ENCODE assay signal across 1 cellular context in the genomic region with DNA sequence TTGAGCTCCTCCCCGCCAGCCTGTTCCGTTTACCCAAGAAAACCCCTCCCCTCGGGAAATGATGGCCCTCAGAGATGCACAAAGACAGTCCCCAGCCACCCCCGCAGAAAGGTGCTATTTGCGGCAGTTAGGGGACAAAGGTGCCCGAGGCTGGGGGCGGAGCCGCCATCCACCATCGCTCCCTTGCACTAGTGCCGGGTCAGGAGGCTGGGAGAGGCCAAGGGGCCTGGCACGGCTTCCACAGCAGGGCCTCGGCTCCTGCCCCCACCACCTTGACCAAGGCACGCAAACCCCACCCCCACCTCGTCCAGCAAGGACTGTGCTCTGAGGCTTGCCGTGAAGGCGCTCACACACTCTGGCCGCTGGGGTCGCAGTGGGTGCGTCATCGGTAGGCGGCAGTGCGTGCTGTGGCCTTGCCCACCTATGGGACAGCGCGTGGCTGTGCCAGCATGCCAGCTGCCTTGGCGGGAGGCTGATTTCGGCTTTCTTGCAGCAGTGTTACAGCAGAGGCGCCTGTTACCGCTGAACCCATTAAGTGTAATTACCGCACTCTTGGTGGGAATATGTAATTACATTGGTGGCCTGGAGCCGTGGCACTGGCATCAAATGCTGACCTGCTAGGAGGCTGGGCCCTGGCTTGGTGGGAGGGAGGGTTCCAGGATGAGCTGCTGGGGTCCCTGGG.
TF ChIP-seq lines count a peak whose summit lies in the region.

No MANE protein-coding gene starts in this region.

TF ChIP-seq in SK-N-SH, 30 proteins besides CTCF, POLR2A, EP300 and RAD21 (continued from another document):
- TF ChIP-seq, protein P1, sequence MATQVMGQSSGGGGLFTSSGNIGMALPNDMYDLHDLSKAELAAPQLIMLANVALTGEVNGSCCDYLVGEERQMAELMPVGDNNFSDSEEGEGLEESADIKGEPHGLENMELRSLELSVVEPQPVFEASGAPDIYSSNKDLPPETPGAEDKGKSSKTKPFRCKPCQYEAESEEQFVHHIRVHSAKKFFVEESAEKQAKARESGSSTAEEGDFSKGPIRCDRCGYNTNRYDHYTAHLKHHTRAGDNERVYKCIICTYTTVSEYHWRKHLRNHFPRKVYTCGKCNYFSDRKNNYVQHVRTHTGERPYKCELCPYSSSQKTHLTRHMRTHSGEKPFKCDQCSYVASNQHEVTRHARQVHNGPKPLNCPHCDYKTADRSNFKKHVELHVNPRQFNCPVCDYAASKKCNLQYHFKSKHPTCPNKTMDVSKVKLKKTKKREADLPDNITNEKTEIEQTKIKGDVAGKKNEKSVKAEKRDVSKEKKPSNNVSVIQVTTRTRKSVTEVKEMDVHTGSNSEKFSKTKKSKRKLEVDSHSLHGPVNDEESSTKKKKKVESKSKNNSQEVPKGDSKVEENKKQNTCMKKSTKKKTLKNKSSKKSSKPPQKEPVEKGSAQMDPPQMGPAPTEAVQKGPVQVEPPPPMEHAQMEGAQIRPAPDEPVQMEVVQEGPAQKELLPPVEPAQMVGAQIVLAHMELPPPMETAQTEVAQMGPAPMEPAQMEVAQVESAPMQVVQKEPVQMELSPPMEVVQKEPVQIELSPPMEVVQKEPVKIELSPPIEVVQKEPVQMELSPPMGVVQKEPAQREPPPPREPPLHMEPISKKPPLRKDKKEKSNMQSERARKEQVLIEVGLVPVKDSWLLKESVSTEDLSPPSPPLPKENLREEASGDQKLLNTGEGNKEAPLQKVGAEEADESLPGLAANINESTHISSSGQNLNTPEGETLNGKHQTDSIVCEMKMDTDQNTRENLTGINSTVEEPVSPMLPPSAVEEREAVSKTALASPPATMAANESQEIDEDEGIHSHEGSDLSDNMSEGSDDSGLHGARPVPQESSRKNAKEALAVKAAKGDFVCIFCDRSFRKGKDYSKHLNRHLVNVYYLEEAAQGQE (IDR thresholded peaks at IDR 0.05; ENCODE audit: low read depth, low read length) = no peak
- TF ChIP-seq SMC3 (IDR thresholded peaks at IDR 0.05; ENCODE audit: low read depth, low read length) (no peak), YY1 (IDR thresholded peaks at IDR 0.05; ENCODE audit: low read depth) (no peak), RXRA (IDR thresholded peaks at IDR 0.05; ENCODE audit: borderline replicate concordance, low read depth) (no peak)
